Comparison of ENCODE assay signal across 8 cellular contexts in genomic region chr10:7412482-7413251, GRCh38. TPM values are rescaled to one million over a fixed set of nuclear protein-coding genes. Genes with fewer than 3 reads are reported as not detected.
DNase-seq lines count a peak whose midpoint lies in the region; TF ChIP-seq lines count a peak whose summit lies in the region.

No MANE protein-coding gene starts in this region.

- no peaks in the 10 kb centered on the region for H3K9me3 Mint-ChIP-seq in activated naive CD8-positive, alpha-beta T cell treated with anti-CD3 and anti-CD28 coated beads for 36 hours
- no peaks in the 10 kb centered on the region for H3K9me3 Mint-ChIP-seq in immature natural killer cell

- peaks cover 16% of the 10 kb centered on the region for H3K27me3 Mint-ChIP-seq in activated naive CD8-positive, alpha-beta T cell treated with anti-CD3 and anti-CD28 coated beads for 36 hours
- peaks cover 23 to 33% (median 32%) of the 10 kb centered on the region in 3 donors for H3K27me3 Mint-ChIP-seq in immature natural killer cell (ENCODE audit: low read depth in 3 of 3)

- H3K4me3 Mint-ChIP-seq in activated naive CD8-positive, alpha-beta T cell treated with anti-CD3 and anti-CD28 coated beads for 36 hours: peak overlapping the region; percentile 50
- H3K4me3 Mint-ChIP-seq in immature natural killer cell: peak overlapping the region; percentile 91 to 99 (median 97)

- POLR2A ChIA-PET in HEK293 (lab: Yijun Ruan, JAX): interaction anchor here (0.6 kb wide), 1 partner anchor 489 kb away, joined by 3 read pairs; no protein-coding TSS in a partner anchor

- TF ChIP-seq CTCF in HEK293 (tag by site-specific recombination; IDR thresholded peaks at IDR 0.05): no peak

- H3K4me1 Mint-ChIP-seq in activated naive CD8-positive, alpha-beta T cell treated with anti-CD3 and anti-CD28 coated beads for 36 hours: peaks cover 28% of the 10 kb centered on the region
- H3K4me1 Mint-ChIP-seq in immature natural killer cell: peaks cover 31 to 47% of the 10 kb centered on the region in 2 donors

- DNase-seq in activated naive CD8-positive, alpha-beta T cell treated with anti-CD3 and anti-CD28 coated beads for 36 hours: peak; percentile 46
- DNase-seq in immature natural killer cell: peak; percentile 23 to 25 (median 24)
- DNase-seq in stimulated activated CD4-positive, alpha-beta T cell treated with anti-CD3 and anti-CD28 coated beads, Interleukin-1b, Interleukin-23, amount 100 ng/mL, for 48 hours: peak; percentile 45
- DNase-seq in NCI-H146 (lab: John Stamatoyannopoulos, UW): no peak
- DNase-seq in HuH-7.5 (ENCODE audit: low spot score): no peak
- no peak for DNase-seq in SJCRH30
- DNase-seq in NOMO-1 (lab: John Stamatoyannopoulos, UW; ENCODE audit: unreplicated experiment in 2 of 2): no peak

- H3K4me1 ChIP-seq in HEK293 (ENCODE audit: control insufficient read depth, insufficient read depth, low read length) (no peaks in the 10 kb centered on the region; the same call in 1 of the 2 replicates), SJCRH30 (no peaks in the 10 kb centered on the region)

- CTCF ChIA-PET in HEK293 (lab: Yijun Ruan, JAX): no interaction called here

- H3K4me3 ChIP-seq in HEK293 (ENCODE audit: low read depth, low read length): no peak overlapping the region
- no peak overlapping the region for H3K4me3 ChIP-seq in SJCRH30

- H3K27ac Mint-ChIP-seq in activated naive CD8-positive, alpha-beta T cell treated with anti-CD3 and anti-CD28 coated beads for 36 hours: no peak overlapping the region
- H3K27ac Mint-ChIP-seq in immature natural killer cell: peak overlapping the region in 1 of 6 donors; percentile 17

- peaks cover 5% of the 10 kb centered on the region for H3K36me3 Mint-ChIP-seq in activated naive CD8-positive, alpha-beta T cell treated with anti-CD3 and anti-CD28 coated beads for 36 hours
- no peaks in the 10 kb centered on the region for H3K36me3 Mint-ChIP-seq in immature natural killer cell

- no peaks in the 10 kb centered on the region for H3K36me3 ChIP-seq in HEK293 (ENCODE audit: control insufficient read depth in 2 of 2, insufficient read depth in 1 of 2, low read length in 2 of 2)
- H3K36me3 ChIP-seq in SJCRH30: no peaks in the 10 kb centered on the region

- no peaks in the 10 kb centered on the region for H3K9me3 ChIP-seq in HEK293 (ENCODE audit: control insufficient read depth, insufficient read depth, low read depth, low read length)
- H3K9me3 ChIP-seq in SJCRH30 (replicated peaks): no peaks in the 10 kb centered on the region

- H3K27ac ChIP-seq in HEK293 (ENCODE audit: extremely low read depth, low read depth, low read length) (no peak overlapping the region), SJCRH30 (no peak overlapping the region)

- H3K27me3 ChIP-seq in SJCRH30: no peaks in the 10 kb centered on the region

TF ChIP-seq in HEK293, 187 proteins besides CTCF, POLR2A, EP300 and RAD21:
- no peak for TF ChIP-seq ZNF362 (tag by site-specific recombination; IDR thresholded peaks at IDR 0.05)
- peak; percentile 41; the same call in 1 of the 2 replicates for TF ChIP-seq ZNF202 (tag by site-specific recombination; IDR thresholded peaks at IDR 0.05; ENCODE audit: borderline replicate concordance)

RNA-seq across cellular contexts. Expression of gene SFMBT2, which starts 1.8 kb away (rescaled TPM):
- 10 to 100 TPM; 22.0 to 23.1 TPM for total RNA-seq in activated naive CD8-positive, alpha-beta T cell treated with anti-CD3 and anti-CD28 coated beads for 36 hours
- 1 to 10 TPM; 1.5 to 9.8 (median 3.1) TPM for polyA plus RNA-seq in immature natural killer cell
- total RNA-seq in SJCRH30 (2014; rRNA removed; shearing (Covaris generic)): 7.4 and 8.2 TPM in 2 replicates

Comparison
In these comparisons a context has a peak if more than half of its experiments do, and no peak if none do; other contexts are left out.
1. DNase-seq: peak in activated naive CD8-positive, alpha-beta T cell treated with anti-CD3 and anti-CD28 coated beads for 36 hours (single experiment), immature natural killer cell (3 of 3) and stimulated activated CD4-positive, alpha-beta T cell treated with anti-CD3 and anti-CD28 coated beads, Interleukin-1b, Interleukin-23, amount 100 ng/mL, for 48 hours (single experiment); none in NCI-H146 (single experiment), HuH-7.5 (single experiment), SJCRH30 (0 of 2) and NOMO-1 (0 of 2).